8 cellular contexts compared by ENCODE assay signal in genomic region chr22:37681556-37682049, GRCh38. TPM values are rescaled to one million over a fixed set of nuclear protein-coding genes. Genes with fewer than 3 reads are reported as not detected.
DNase-seq lines count a peak whose midpoint lies in the region; ATAC-seq and TF ChIP-seq lines count a peak whose summit lies in the region.

No MANE protein-coding gene starts in this region.

- H3K27ac ChIP-seq in substantia nigra (ENCODE audit: low read depth, low read length, poor library complexity, severe bottlenecking) = no peak overlapping the region

- H3K4me3 ChIP-seq in BE2C (ENCODE audit: low read depth, low read length) (no peak overlapping the region), epithelial cell of esophagus (ENCODE audit: low read length) (no peak overlapping the region)

- peaks cover under 1% of the 10 kb centered on the region; the same call in 1 of the 2 replicates for H3K4me1 ChIP-seq in BE2C

- peaks cover 2% of the 10 kb centered on the region for H3K36me3 Mint-ChIP-seq in natural killer cell treated with Interleukin-12 subunit alpha and Interleukin-12 subunit beta and Interleukin-15 and Interleukin-18, amount 100 ng/mL, for 72 hours

- H3K36me3 ChIP-seq in BE2C = no peaks in the 10 kb centered on the region

- H3K4me1 Mint-ChIP-seq in natural killer cell treated with Interleukin-12 subunit alpha and Interleukin-12 subunit beta and Interleukin-15 and Interleukin-18, amount 100 ng/mL, for 72 hours (ENCODE audit: low read depth in 2 of 2) = peaks cover 28 to 34% of the 10 kb centered on the region in 2 donors

- no peaks in the 10 kb centered on the region for H3K27me3 Mint-ChIP-seq in natural killer cell treated with Interleukin-12 subunit alpha and Interleukin-12 subunit beta and Interleukin-15 and Interleukin-18, amount 100 ng/mL, for 72 hours

- DNase-seq in BE2C = peak; percentile 81
- DNase-seq in HCEC 1CT = peak; percentile 81
- DNase-seq in NOMO-1 (lab: John Stamatoyannopoulos, UW; ENCODE audit: unreplicated experiment in 2 of 2) = peak; percentile 64 to 70
- DNase-seq in activated CD8-positive, alpha-beta memory T cell treated with anti-CD3 and anti-CD28 coated beads, Interleukin-2, amount 50 U/mL, for 1 hour (ENCODE audit: extremely low read depth) = peak; percentile 35
- peak; percentile 81 for DNase-seq in epithelial cell of esophagus (ENCODE audit: low read depth)
- DNase-seq in natural killer cell treated with Interleukin-12 subunit alpha and Interleukin-12 subunit beta and Interleukin-15 and Interleukin-18, amount 100 ng/mL, for 72 hours (ENCODE audit: low spot score) = peak; percentile 76
- peak in 37 of 49 donors; percentile 7 to 66 (median 44) for DNase-seq in substantia nigra (lab: John Stamatoyannopoulos, UW)

- peak overlapping the region; percentile 66 to 67 for H3K27ac Mint-ChIP-seq in natural killer cell treated with Interleukin-12 subunit alpha and Interleukin-12 subunit beta and Interleukin-15 and Interleukin-18, amount 100 ng/mL, for 72 hours

- no peaks in the 10 kb centered on the region for H3K9me3 ChIP-seq in BE2C

- H3K4me3 Mint-ChIP-seq in natural killer cell treated with Interleukin-12 subunit alpha and Interleukin-12 subunit beta and Interleukin-15 and Interleukin-18, amount 100 ng/mL, for 72 hours = no peak overlapping the region

- H3K27me3 ChIP-seq in BE2C = no peaks in the 10 kb centered on the region

- TF ChIP-seq CTCF in BE2C (IDR thresholded peaks at IDR 0.05; ENCODE audit: low read depth, low read length) = peak; percentile 95
- peak; percentile 88 for TF ChIP-seq CTCF in epithelial cell of esophagus (IDR thresholded peaks at IDR 0.05; ENCODE audit: insufficient read depth, low read depth, low read length, missing control alignments)

- H3K9me3 Mint-ChIP-seq in natural killer cell treated with Interleukin-12 subunit alpha and Interleukin-12 subunit beta and Interleukin-15 and Interleukin-18, amount 100 ng/mL, for 72 hours = no peaks in the 10 kb centered on the region

- ATAC-seq in natural killer cell treated with Interleukin-12 subunit alpha and Interleukin-12 subunit beta and Interleukin-15 and Interleukin-18, amount 100 ng/mL, for 72 hours = peak in 1 of 2 donors; percentile 27
- ATAC-seq in HG03354 (IDR thresholded peaks at IDR 0.05; ENCODE audit: poor library complexity, severe bottlenecking, unreplicated experiment) = no peak

RNA-seq across cellular contexts. Expression of gene NOL12, which starts 4.5 kb away (rescaled TPM):
- 47.3 TPM for polyA plus RNA-seq in BE2C (2012; ENCODE audit: insufficient read depth, insufficient read length, low read depth)
- total RNA-seq in natural killer cell treated with Interleukin-12 subunit alpha and Interleukin-12 subunit beta and Interleukin-15 and Interleukin-18, amount 100 ng/mL, for 72 hours = 10 to 100 TPM; 37.4 to 48.3 TPM

RNA-seq across cellular contexts. Expression of gene LGALS1, which starts 6.2 kb away (rescaled TPM):
- 282 TPM for polyA plus RNA-seq in BE2C (2012; ENCODE audit: insufficient read depth, insufficient read length, low read depth)
- 100 to 1,000 TPM; 290 to 675 TPM for total RNA-seq in natural killer cell treated with Interleukin-12 subunit alpha and Interleukin-12 subunit beta and Interleukin-15 and Interleukin-18, amount 100 ng/mL, for 72 hours

RNA-seq across cellular contexts. Expression of gene TRIOBP, which starts 15.2 kb away (rescaled TPM):
- 25.0 TPM for polyA plus RNA-seq in BE2C (2012; ENCODE audit: insufficient read depth, insufficient read length, low read depth)
- 10 to 100 TPM; 29.9 to 35.1 TPM for total RNA-seq in natural killer cell treated with Interleukin-12 subunit alpha and Interleukin-12 subunit beta and Interleukin-15 and Interleukin-18, amount 100 ng/mL, for 72 hours

RNA-seq across cellular contexts. Expression of gene PDXP, which starts 23.1 kb away (rescaled TPM):
- polyA plus RNA-seq in BE2C (2012; ENCODE audit: insufficient read depth, insufficient read length, low read depth) = 229 TPM
- total RNA-seq in natural killer cell treated with Interleukin-12 subunit alpha and Interleukin-12 subunit beta and Interleukin-15 and Interleukin-18, amount 100 ng/mL, for 72 hours = 10 to 100 TPM; 43.9 to 58.4 TPM

RNA-seq across cellular contexts. Expression of gene SH3BP1, which starts 42.1 kb away (rescaled TPM):
- 28.4 TPM for polyA plus RNA-seq in BE2C (2012; ENCODE audit: insufficient read depth, insufficient read length, low read depth)
- 100 to 1,000 TPM; 160 to 229 TPM for total RNA-seq in natural killer cell treated with Interleukin-12 subunit alpha and Interleukin-12 subunit beta and Interleukin-15 and Interleukin-18, amount 100 ng/mL, for 72 hours
